8 cellular contexts compared by ENCODE assay signal in genomic region chr19:44401108-44401786, GRCh38. TPM values are rescaled to one million over a fixed set of nuclear protein-coding genes. Genes with fewer than 3 reads are reported as not detected.
DNase-seq lines count a peak whose midpoint lies in the region; ATAC-seq and TF ChIP-seq lines count a peak whose summit lies in the region.

Gene ZNF285, minus strand, starts transcription at chr19:44401608. Its CDS starts 4,395 bp downstream, at chr19:44397213.

- H3K4me3 ChIP-seq in endodermal cell (ENCODE audit: low read length): peak within 1 kb of the TSS; percentile 91

- peaks cover 2% of the 10 kb centered on the region for H3K27me3 Mint-ChIP-seq in activated CD4-positive, alpha-beta memory T cell treated with anti-CD3 and anti-CD28 coated beads for 36 hours
- H3K27me3 Mint-ChIP-seq in endodermal cell (ENCODE audit: insufficient read depth): peaks cover 15% of the 10 kb centered on the region

- peak within 1 kb of the TSS; percentile 75 for H3K4me3 Mint-ChIP-seq in activated CD4-positive, alpha-beta memory T cell treated with anti-CD3 and anti-CD28 coated beads for 36 hours
- H3K4me3 Mint-ChIP-seq in endodermal cell: peak within 1 kb of the TSS; percentile 88

- H3K9me3 Mint-ChIP-seq in activated CD4-positive, alpha-beta memory T cell treated with anti-CD3 and anti-CD28 coated beads for 36 hours: peaks cover 52% of the 10 kb centered on the region
- peaks cover 20% of the 10 kb centered on the region for H3K9me3 Mint-ChIP-seq in endodermal cell

- peaks cover 6% of the 10 kb centered on the region for H3K4me1 Mint-ChIP-seq in activated CD4-positive, alpha-beta memory T cell treated with anti-CD3 and anti-CD28 coated beads for 36 hours (ENCODE audit: low read depth)
- H3K4me1 Mint-ChIP-seq in endodermal cell: no peaks in the 10 kb centered on the region

- TF ChIP-seq CTCF in endodermal cell (conservative IDR thresholded peaks at IDR 0.05): no peak

- no peak within 1 kb of the TSS for H3K27ac ChIP-seq in endodermal cell (ENCODE audit: low read depth, low read length)

- H3K36me3 Mint-ChIP-seq in activated CD4-positive, alpha-beta memory T cell treated with anti-CD3 and anti-CD28 coated beads for 36 hours: peaks cover 30% of the 10 kb centered on the region
- H3K36me3 Mint-ChIP-seq in endodermal cell (ENCODE audit: low read depth): peaks cover 11% of the 10 kb centered on the region

- H3K4me1 ChIP-seq in endodermal cell (ENCODE audit: control insufficient read depth, insufficient read depth, low read length): no peaks in the 10 kb centered on the region

- no peak within 1 kb of the TSS for H3K27ac Mint-ChIP-seq in activated CD4-positive, alpha-beta memory T cell treated with anti-CD3 and anti-CD28 coated beads for 36 hours
- H3K27ac Mint-ChIP-seq in endodermal cell: peak within 1 kb of the TSS; percentile 84

- ATAC-seq in HG02642 (IDR thresholded peaks at IDR 0.05; ENCODE audit: poor library complexity, unreplicated experiment): peak; percentile 74

- peak within 1 kb of the TSS; percentile 28 for H3K9ac ChIP-seq in endodermal cell (ENCODE audit: extremely low read depth, low read length, poor library complexity, severe bottlenecking)

- peak; percentile 97 for DNase-seq in AG08396 (ENCODE audit: low spot score)
- DNase-seq in activated CD4-positive, alpha-beta memory T cell treated with anti-CD3 and anti-CD28 coated beads for 36 hours: peak; percentile 79
- DNase-seq in endodermal cell: peak; percentile 98
- peak; percentile 94 for DNase-seq in mesenteric fat pad (ENCODE audit: low spot score)
- DNase-seq in stimulated activated CD8-positive, alpha-beta memory T cell treated with anti-CD3 and anti-CD28 coated beads, Interleukin-12 subunit alpha, Interleukin-12 subunit beta, amount 100 ng/mL, for 24 hours (ENCODE audit: extremely low read depth): peak; percentile 58
- no peak for DNase-seq in NCI-H1694 treated with DMSO at 0.1 percent for 48 hours (lab: John Stamatoyannopoulos, UW)
- no peak for DNase-seq in NCI-H2171 (lab: John Stamatoyannopoulos, UW)

- intact Hi-C loops in activated CD4-positive, alpha-beta memory T cell treated with anti-CD3 and anti-CD28 coated beads for 36 hours (cut with micrococcal nuclease): no loop called here

- H3K9me3 ChIP-seq in endodermal cell (ENCODE audit: control insufficient read depth, low read length): peaks cover 12% of the 10 kb centered on the region

- 5 to 20% methylated on average over 1 to 38 of the region's 38 CpGs for WGBS in endodermal cell (ENCODE audit: insufficient coverage in 1 of 2, insufficient read length in 1 of 2), 2 experiments

- POLR2A ChIA-PET in activated CD4-positive, alpha-beta memory T cell treated with anti-CD3 and anti-CD28 coated beads for 36 hours (lab: Charles Lee): no interaction called here

- CTCF ChIA-PET in activated CD4-positive, alpha-beta memory T cell treated with anti-CD3 and anti-CD28 coated beads for 36 hours (lab: Charles Lee): no interaction called here

- no peaks in the 10 kb centered on the region for H3K36me3 ChIP-seq in endodermal cell (ENCODE audit: control insufficient read depth, insufficient read depth, low read length)

- H3K27me3 ChIP-seq in endodermal cell (ENCODE audit: control insufficient read depth, insufficient read depth, low read length, poor library complexity, severe bottlenecking): no peaks in the 10 kb centered on the region

RNA-seq across cellular contexts. Expression of gene ZNF285, which starts in this region (rescaled TPM):
- total RNA-seq in activated CD4-positive, alpha-beta memory T cell treated with anti-CD3 and anti-CD28 coated beads for 36 hours: under 1 TPM; 0.22 to 0.26 TPM
- 1 to 10 TPM; 3.5 to 9.0 TPM for total RNA-seq in endodermal cell
- polyA plus RNA-seq in endodermal cell (2013, experiment 1 of 2): 6.1 TPM
- 6.2 TPM for polyA plus RNA-seq in endodermal cell (2013, experiment 2 of 2)
- 0.93 TPM for total RNA-seq in mesenteric fat pad

Comparison
In these comparisons a context has a peak if more than half of its experiments do, and no peak if none do; other contexts are left out.
1. Peak in DNase-seq in activated CD4-positive, alpha-beta memory T cell treated with anti-CD3 and anti-CD28 coated beads for 36 hours; RNA of the gene not detected or under 1 TPM.
2. Peak in DNase-seq in mesenteric fat pad; RNA of the gene not detected or under 1 TPM.
3. DNase-seq: peak in AG08396 (single experiment), endodermal cell (single experiment) and stimulated activated CD8-positive, alpha-beta memory T cell treated with anti-CD3 and anti-CD28 coated beads, Interleukin-12 subunit alpha, Interleukin-12 subunit beta, amount 100 ng/mL, for 24 hours (single experiment); none in NCI-H1694 treated with DMSO at 0.1 percent for 48 hours (single experiment) and NCI-H2171 (single experiment).